ENCODE assay signal across 22 cellular contexts in genomic region chr2:108538000-108538625, GRCh38. TPM values are rescaled to one million over a fixed set of nuclear protein-coding genes. Genes with fewer than 3 reads are reported as not detected.
A peak's percentile ranks its signal among the peaks of the same experiment; 100 is the strongest.
DNase-seq lines count a peak whose midpoint lies in the region; ATAC-seq and TF ChIP-seq lines count a peak whose summit lies in the region.
"Had no signal": no experiment of that assay in that cellular context is flagged by ENCODE, and none has a peak within 500 bp of the region (broad histone marks: within the 10 kb centered on the region; RNA-seq: fewer than 3 reads in every experiment).

No MANE protein-coding gene starts in this region.

- H2BK12ac ChIP-seq in neuronal stem cell (ENCODE audit: low read length): no peak overlapping the region

- no peak overlapping the region for H4K8ac ChIP-seq in neuronal stem cell (ENCODE audit: low read depth, low read length)

- H3K4me3 Mint-ChIP-seq in endothelial cell (ENCODE audit: unreplicated experiment): no peak overlapping the region
- H3K4me3 Mint-ChIP-seq: CD4-positive, alpha-beta memory T cell; stimulated activated naive CD8-positive, alpha-beta T cell treated with anti-CD3 and anti-CD28 coated beads, Interleukin-15, Interleukin-2, amounts not matched to agents 100 ng/mL and 50 ng/mL, for 24 hours had no signal

- no peak overlapping the region for H3K23ac ChIP-seq in neuronal stem cell (ENCODE audit: low read depth, low read length, poor library complexity)

- H2BK15ac ChIP-seq in neuronal stem cell (ENCODE audit: low read length): no peak overlapping the region

- no peak for ATAC-seq in HG02642 (IDR thresholded peaks at IDR 0.05; ENCODE audit: poor library complexity, unreplicated experiment)
- ATAC-seq: gastroesophageal sphincter, left lobe of liver, mucosa of descending colon had no signal

- WGBS in neuronal stem cell (ENCODE audit: extremely low coverage in 2 of 2, insufficient read length in 2 of 2, insufficient replicate concordance in 1 of 2), 2 donors: no CpG with 5 or more reads among the region's 5 CpGs

- H3K27me3 Mint-ChIP-seq in endothelial cell (ENCODE audit: unreplicated experiment): peaks cover 5% of the 10 kb centered on the region
- H3K27me3 Mint-ChIP-seq: CD4-positive, alpha-beta memory T cell; stimulated activated naive CD8-positive, alpha-beta T cell treated with anti-CD3 and anti-CD28 coated beads, Interleukin-15, Interleukin-2, amounts not matched to agents 100 ng/mL and 50 ng/mL, for 24 hours had no signal

- no peak overlapping the region for H3K9ac ChIP-seq in neuronal stem cell (ENCODE audit: low read depth, low read length, poor library complexity)

- H4K91ac ChIP-seq in neuronal stem cell (ENCODE audit: low read depth, low read length, poor library complexity): no peak overlapping the region

- TF ChIP-seq POLR2A in uterus (IDR thresholded peaks at IDR 0.05): no peak

- H3K36me3 ChIP-seq in neuronal stem cell (replicated peaks in 1 of 2; ENCODE audit: control insufficient read depth in 2 of 2, insufficient read depth in 2 of 2, low read length in 2 of 2): peaks cover 3 to 10% of the 10 kb centered on the region in 2 donors
- H3K36me3 ChIP-seq in uterus: no peaks in the 10 kb centered on the region
- H3K36me3 ChIP-seq: colonic mucosa, gastroesophageal sphincter, neutrophil had no signal

- H3K27me3 ChIP-seq in neuronal stem cell (ENCODE audit: control insufficient read depth in 3 of 3, insufficient read depth in 3 of 3, low read depth in 1 of 3, low read length in 3 of 3) (no peaks in the 10 kb centered on the region), uterus (no peaks in the 10 kb centered on the region)
- H3K27me3 ChIP-seq: colonic mucosa, gastroesophageal sphincter, neutrophil had no signal

- H3K36me3 Mint-ChIP-seq in endothelial cell (ENCODE audit: low read depth, unreplicated experiment): peaks cover 12% of the 10 kb centered on the region

- H3K18ac ChIP-seq in neuronal stem cell (ENCODE audit: low read length): peak overlapping the region; percentile 22

- H3K27ac ChIP-seq in neuronal stem cell (replicated peaks; ENCODE audit: low read length) (no peak overlapping the region), uterus (no peak overlapping the region)
- H3K27ac ChIP-seq: colonic mucosa, gastroesophageal sphincter, neutrophil had no signal

- no peak overlapping the region for H3K27ac Mint-ChIP-seq in endothelial cell (ENCODE audit: unreplicated experiment)
- H3K27ac Mint-ChIP-seq: stimulated activated naive CD8-positive, alpha-beta T cell treated with anti-CD3 and anti-CD28 coated beads, Interleukin-15, Interleukin-2, amounts not matched to agents 100 ng/mL and 50 ng/mL, for 24 hours had no signal

- no peak overlapping the region for H2BK5ac ChIP-seq in neuronal stem cell (ENCODE audit: low read length)

- peaks cover 32% of the 10 kb centered on the region for H3K4me1 Mint-ChIP-seq in endothelial cell (ENCODE audit: unreplicated experiment)

- H3K14ac ChIP-seq in neuronal stem cell (ENCODE audit: low read length): no peak overlapping the region

- no peak overlapping the region for H3K4ac ChIP-seq in neuronal stem cell (ENCODE audit: low read length)

- TF ChIP-seq CTCF in choroid plexus epithelial cell (conservative IDR thresholded peaks at IDR 0.05; ENCODE audit: low read depth, low read length) (no peak), uterus (IDR thresholded peaks at IDR 0.05) (no peak), endothelial cell (IDR thresholded peaks at IDR 0.05; ENCODE audit: unreplicated experiment) (no peak)

- H3K4me2 ChIP-seq in neuronal stem cell (ENCODE audit: insufficient read depth, low read length, poor library complexity, severe bottlenecking): no peak overlapping the region

- H3K79me1 ChIP-seq in neuronal stem cell (ENCODE audit: low read depth, low read length): no peaks in the 10 kb centered on the region

- no peaks in the 10 kb centered on the region for H3K9me3 Mint-ChIP-seq in endothelial cell (ENCODE audit: unreplicated experiment)
- H3K9me3 Mint-ChIP-seq: CD4-positive, alpha-beta memory T cell; stimulated activated naive CD8-positive, alpha-beta T cell treated with anti-CD3 and anti-CD28 coated beads, Interleukin-15, Interleukin-2, amounts not matched to agents 100 ng/mL and 50 ng/mL, for 24 hours had no signal

- no peak overlapping the region for H2BK120ac ChIP-seq in neuronal stem cell (ENCODE audit: low read depth, low read length)

- peak; percentile 17 for DNase-seq in EH (ENCODE audit: low read depth)
- peak; percentile 7 for DNase-seq in M059J (ENCODE audit: low read depth)
- DNase-seq in choroid plexus epithelial cell (ENCODE audit: low read depth): peak; percentile 62
- DNase-seq in neuronal stem cell (ENCODE audit: low spot score): no peak
- DNase-seq in uterus: no peak
- DNase-seq in cerebellar nuclear complex (lab: John Stamatoyannopoulos, UW): no peak
- no peak for DNase-seq in endothelial cell (ENCODE audit: low spot score)
- DNase-seq: activated CD4-positive, alpha-beta T cell treated with anti-CD3 and anti-CD28 coated beads for 48 hours; activated CD8-positive, alpha-beta memory T cell treated with anti-CD3 and anti-CD28 coated beads, Interleukin-2, amount 50 U/mL, for 48 hours; activated naive CD4-positive, alpha-beta T cell treated with Interleukin-2 at 50 U/mL for 16 hours; anterior cingulate cortex; CD4-positive, alpha-beta memory T cell; colonic mucosa; HCEC 1CT; Kasumi-1; mucosa of descending colon; NCI-H1417 had no signal

- H3K4me3 ChIP-seq in choroid plexus epithelial cell (ENCODE audit: low read depth, low read length) (no peak overlapping the region), neuronal stem cell (ENCODE audit: low read length in 2 of 2) (no peak overlapping the region), uterus (no peak overlapping the region)
- H3K4me3 ChIP-seq: colonic mucosa, gastroesophageal sphincter, mucosa of descending colon had no signal

- intact Hi-C loops in uterus (cut with DNase I; ENCODE audit: low total_unique reads): no loop called here

- peaks cover 0 to 12% of the 10 kb centered on the region in 2 donors for H3K9me3 ChIP-seq in neuronal stem cell (replicated peaks in 1 of 2; ENCODE audit: control insufficient read depth in 2 of 2, insufficient read depth in 1 of 2, low read depth in 1 of 2, low read length in 2 of 2)
- H3K9me3 ChIP-seq in uterus: no peaks in the 10 kb centered on the region
- H3K9me3 ChIP-seq: colonic mucosa, gastroesophageal sphincter, mucosa of descending colon, neutrophil had no signal

- no peak overlapping the region for H2AK5ac ChIP-seq in neuronal stem cell (ENCODE audit: low read depth, low read length)

- H3K4me1 ChIP-seq in neuronal stem cell (ENCODE audit: control insufficient read depth in 2 of 2, insufficient read depth in 1 of 2, low read depth in 1 of 2, low read length in 2 of 2) (peaks cover 3 to 24% of the 10 kb centered on the region in 2 donors), uterus (peaks cover 4 to 7% of the 10 kb centered on the region in 2 donors)
- H3K4me1 ChIP-seq: colonic mucosa had no signal

- H2AFZ ChIP-seq in neuronal stem cell (ENCODE audit: low read length): no peak overlapping the region

RNA-seq across cellular contexts. Expression of gene LIMS1, which starts 3.8 kb away (rescaled TPM):
- 20.3 and 37.8 TPM in 2 replicates for total RNA-seq in M059J (2014; rRNA removed; shearing (Covaris generic))
- 23.9 TPM for polyA plus RNA-seq in neuronal stem cell (2013, experiment 1 of 2)
- polyA plus RNA-seq in neuronal stem cell (2013, experiment 2 of 2): 26.4 TPM
- total RNA-seq in uterus (100 to 1,000 TPM in 2 of 4 donors, 10 to 100 TPM in 2; 37.4 to 357 (median 112) TPM), endothelial cell (ENCODE audit: unreplicated experiment) (144 TPM)

Comparison
In these comparisons a context has a peak if more than half of its experiments do, and no peak if none do; other contexts are left out.
1. DNase-seq: peak in EH (single experiment), M059J (single experiment) and choroid plexus epithelial cell (single experiment); none in neuronal stem cell (single experiment), uterus (0 of 2), cerebellar nuclear complex (0 of 2) and endothelial cell (single experiment).